ENCODE assay signal across 1 cellular context in the genomic region with DNA sequence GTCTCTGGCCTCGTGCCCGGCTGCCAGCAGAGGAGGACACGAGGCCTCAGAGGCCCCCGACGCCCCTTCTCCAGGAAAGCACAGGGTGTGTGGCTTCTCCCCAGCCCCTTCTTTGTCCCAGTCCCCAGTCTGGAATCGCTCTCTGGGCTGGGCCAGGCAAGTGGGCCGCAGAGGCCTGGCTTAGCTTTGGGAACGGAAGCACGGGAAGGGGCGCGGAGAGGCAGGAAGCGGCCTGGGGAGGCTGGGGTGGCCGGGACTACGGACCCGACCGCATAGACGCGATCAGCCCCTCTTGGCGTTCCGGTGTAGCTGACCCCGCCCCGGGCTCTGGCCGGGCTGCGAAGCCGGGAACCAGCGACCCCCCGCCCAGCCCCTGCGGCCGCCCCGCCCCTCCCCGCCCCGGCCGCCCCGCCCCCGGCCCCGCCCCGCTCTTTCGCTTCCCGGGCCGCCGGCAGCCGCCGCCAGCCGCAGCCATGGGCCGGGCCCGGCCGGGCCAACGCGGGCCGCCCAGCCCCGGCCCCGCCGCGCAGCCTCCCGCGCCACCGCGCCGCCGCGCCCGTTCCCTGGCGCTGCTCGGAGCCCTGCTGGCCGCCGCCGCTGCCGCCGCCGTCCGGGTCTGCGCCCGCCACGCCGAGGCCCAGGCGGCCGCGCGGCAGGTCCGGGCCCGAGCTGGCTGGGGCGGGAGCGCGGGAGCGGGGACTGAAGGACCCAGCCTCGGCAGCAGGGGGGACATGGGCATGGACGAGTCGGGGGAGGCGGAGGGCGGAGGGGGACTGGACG.
TF ChIP-seq lines count a peak whose summit lies in the region.

TSS of gene SELENON (plus strand) at position 436 of the 780 bp plus-strand sequence. CDS start at position 474, 38 bp downstream.

TF ChIP-seq in K562, 482 proteins besides CTCF, POLR2A, EP300 and RAD21 (continued from another document and continues in another):
- TF ChIP-seq, protein P1, sequence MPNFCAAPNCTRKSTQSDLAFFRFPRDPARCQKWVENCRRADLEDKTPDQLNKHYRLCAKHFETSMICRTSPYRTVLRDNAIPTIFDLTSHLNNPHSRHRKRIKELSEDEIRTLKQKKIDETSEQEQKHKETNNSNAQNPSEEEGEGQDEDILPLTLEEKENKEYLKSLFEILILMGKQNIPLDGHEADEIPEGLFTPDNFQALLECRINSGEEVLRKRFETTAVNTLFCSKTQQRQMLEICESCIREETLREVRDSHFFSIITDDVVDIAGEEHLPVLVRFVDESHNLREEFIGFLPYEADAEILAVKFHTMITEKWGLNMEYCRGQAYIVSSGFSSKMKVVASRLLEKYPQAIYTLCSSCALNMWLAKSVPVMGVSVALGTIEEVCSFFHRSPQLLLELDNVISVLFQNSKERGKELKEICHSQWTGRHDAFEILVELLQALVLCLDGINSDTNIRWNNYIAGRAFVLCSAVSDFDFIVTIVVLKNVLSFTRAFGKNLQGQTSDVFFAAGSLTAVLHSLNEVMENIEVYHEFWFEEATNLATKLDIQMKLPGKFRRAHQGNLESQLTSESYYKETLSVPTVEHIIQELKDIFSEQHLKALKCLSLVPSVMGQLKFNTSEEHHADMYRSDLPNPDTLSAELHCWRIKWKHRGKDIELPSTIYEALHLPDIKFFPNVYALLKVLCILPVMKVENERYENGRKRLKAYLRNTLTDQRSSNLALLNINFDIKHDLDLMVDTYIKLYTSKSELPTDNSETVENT (CRISPR knock-in tag; IDR thresholded peaks at IDR 0.05) = no peak
- TF ChIP-seq GABPA (tag; conservative IDR thresholded peaks at IDR 0.05; ENCODE audit: low read depth) (peak; percentile 69), RBBP5 (IDR thresholded peaks at IDR 0.05; ENCODE audit: borderline replicate concordance, insufficient read depth, low read length, poor library complexity, severe bottlenecking) (peak; percentile 8), ELF1 (tag; IDR thresholded peaks at IDR 0.05) (0 out of 2 replicates have a peak, but pooled peaks have one; percentile 21), XRCC3 (IDR thresholded peaks at IDR 0.05) (no peak), ZNF212 (CRISPR knock-in tag; IDR thresholded peaks at IDR 0.05) (no peak), MYC (IDR thresholded peaks at IDR 0.05; ENCODE audit: low read depth, low read length) (0 out of 2 replicates have a peak, but pooled peaks have one; percentile 27), MYC (CRISPR knock-in tag; IDR thresholded peaks at IDR 0.05; ENCODE audit: borderline replicate concordance, low read depth) (no peak), MAFK (IDR thresholded peaks at IDR 0.05; ENCODE audit: low read length) (no peak), SP1 (CRISPR knock-in tag; IDR thresholded peaks at IDR 0.05) (no peak), PHF20 (IDR thresholded peaks at IDR 0.05; ENCODE audit: partially characterized antibody) (peak; percentile 60), POLR2B (IDR thresholded peaks at IDR 0.05; ENCODE audit: low read depth, partially characterized antibody) (peak; percentile 26), ZSCAN29 (IDR thresholded peaks at IDR 0.05) (peak; percentile 98), KLF6 (CRISPR knock-in tag; IDR thresholded peaks at IDR 0.05; ENCODE audit: borderline replicate concordance) (peak; percentile 53; the same call in 1 of the 2 replicates)
- TF ChIP-seq, protein P2, sequence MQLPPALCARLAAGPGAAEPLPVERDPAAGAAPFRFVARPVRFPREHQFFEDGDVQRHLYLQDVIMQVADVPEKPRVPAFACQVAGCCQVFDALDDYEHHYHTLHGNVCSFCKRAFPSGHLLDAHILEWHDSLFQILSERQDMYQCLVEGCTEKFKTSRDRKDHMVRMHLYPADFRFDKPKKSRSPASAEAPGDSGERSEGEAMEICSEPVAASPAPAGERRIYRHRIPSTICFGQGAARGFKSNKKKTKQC (CRISPR knock-in tag; IDR thresholded peaks at IDR 0.05) = 0 out of 2 replicates have a peak, but pooled peaks have one; percentile 37
- TF ChIP-seq, protein P3, sequence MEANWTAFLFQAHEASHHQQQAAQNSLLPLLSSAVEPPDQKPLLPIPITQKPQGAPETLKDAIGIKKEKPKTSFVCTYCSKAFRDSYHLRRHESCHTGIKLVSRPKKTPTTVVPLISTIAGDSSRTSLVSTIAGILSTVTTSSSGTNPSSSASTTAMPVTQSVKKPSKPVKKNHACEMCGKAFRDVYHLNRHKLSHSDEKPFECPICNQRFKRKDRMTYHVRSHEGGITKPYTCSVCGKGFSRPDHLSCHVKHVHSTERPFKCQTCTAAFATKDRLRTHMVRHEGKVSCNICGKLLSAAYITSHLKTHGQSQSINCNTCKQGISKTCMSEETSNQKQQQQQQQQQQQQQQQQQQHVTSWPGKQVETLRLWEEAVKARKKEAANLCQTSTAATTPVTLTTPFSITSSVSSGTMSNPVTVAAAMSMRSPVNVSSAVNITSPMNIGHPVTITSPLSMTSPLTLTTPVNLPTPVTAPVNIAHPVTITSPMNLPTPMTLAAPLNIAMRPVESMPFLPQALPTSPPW (CRISPR knock-in tag; IDR thresholded peaks at IDR 0.05) = peak; percentile 78
- TF ChIP-seq, protein P4, sequence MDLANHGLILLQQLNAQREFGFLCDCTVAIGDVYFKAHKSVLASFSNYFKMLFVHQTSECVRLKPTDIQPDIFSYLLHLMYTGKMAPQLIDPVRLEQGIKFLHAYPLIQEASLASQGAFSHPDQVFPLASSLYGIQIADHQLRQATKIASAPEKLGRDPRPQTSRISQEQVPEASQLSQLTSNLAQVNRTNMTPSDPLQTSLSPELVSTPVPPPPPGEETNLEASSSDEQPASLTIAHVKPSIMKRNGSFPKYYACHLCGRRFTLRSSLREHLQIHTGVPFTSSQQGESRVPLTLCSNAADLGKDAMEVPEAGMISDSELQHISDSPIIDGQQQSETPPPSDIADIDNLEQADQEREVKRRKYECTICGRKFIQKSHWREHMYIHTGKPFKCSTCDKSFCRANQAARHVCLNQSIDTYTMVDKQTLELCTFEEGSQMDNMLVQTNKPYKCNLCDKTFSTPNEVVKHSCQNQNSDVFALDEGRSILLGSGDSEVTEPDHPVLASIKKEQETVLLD (IDR thresholded peaks at IDR 0.05) = no peak
- TF ChIP-seq, protein P5, sequence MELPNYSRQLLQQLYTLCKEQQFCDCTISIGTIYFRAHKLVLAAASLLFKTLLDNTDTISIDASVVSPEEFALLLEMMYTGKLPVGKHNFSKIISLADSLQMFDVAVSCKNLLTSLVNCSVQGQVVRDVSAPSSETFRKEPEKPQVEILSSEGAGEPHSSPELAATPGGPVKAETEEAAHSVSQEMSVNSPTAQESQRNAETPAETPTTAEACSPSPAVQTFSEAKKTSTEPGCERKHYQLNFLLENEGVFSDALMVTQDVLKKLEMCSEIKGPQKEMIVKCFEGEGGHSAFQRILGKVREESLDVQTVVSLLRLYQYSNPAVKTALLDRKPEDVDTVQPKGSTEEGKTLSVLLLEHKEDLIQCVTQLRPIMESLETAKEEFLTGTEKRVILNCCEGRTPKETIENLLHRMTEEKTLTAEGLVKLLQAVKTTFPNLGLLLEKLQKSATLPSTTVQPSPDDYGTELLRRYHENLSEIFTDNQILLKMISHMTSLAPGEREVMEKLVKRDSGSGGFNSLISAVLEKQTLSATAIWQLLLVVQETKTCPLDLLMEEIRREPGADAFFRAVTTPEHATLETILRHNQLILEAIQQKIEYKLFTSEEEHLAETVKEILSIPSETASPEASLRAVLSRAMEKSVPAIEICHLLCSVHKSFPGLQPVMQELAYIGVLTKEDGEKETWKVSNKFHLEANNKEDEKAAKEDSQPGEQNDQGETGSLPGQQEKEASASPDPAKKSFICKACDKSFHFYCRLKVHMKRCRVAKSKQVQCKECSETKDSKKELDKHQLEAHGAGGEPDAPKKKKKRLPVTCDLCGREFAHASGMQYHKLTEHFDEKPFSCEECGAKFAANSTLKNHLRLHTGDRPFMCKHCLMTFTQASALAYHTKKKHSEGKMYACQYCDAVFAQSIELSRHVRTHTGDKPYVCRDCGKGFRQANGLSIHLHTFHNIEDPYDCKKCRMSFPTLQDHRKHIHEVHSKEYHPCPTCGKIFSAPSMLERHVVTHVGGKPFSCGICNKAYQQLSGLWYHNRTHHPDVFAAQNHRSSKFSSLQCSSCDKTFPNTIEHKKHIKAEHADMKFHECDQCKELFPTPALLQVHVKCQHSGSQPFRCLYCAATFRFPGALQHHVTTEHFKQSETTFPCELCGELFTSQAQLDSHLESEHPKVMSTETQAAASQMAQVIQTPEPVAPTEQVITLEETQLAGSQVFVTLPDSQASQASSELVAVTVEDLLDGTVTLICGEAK (IDR thresholded peaks at IDR 0.05) = peak; percentile 25; the same call in 1 of the 2 replicates
- TF ChIP-seq, protein P5 (CRISPR knock-in tag; IDR thresholded peaks at IDR 0.05) = no peak
- TF ChIP-seq, protein P6, sequence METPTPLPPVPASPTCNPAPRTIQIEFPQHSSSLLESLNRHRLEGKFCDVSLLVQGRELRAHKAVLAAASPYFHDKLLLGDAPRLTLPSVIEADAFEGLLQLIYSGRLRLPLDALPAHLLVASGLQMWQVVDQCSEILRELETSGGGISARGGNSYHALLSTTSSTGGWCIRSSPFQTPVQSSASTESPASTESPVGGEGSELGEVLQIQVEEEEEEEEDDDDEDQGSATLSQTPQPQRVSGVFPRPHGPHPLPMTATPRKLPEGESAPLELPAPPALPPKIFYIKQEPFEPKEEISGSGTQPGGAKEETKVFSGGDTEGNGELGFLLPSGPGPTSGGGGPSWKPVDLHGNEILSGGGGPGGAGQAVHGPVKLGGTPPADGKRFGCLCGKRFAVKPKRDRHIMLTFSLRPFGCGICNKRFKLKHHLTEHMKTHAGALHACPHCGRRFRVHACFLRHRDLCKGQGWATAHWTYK (CRISPR knock-in tag; IDR thresholded peaks at IDR 0.05) = peak; percentile 57; the same call in 1 of the 2 replicates
